Comparison of ENCODE assay signal across 16 cellular contexts in genomic region chr18:57059366-57059765, GRCh38.
DNase-seq lines count a peak whose midpoint lies in the region; ATAC-seq, FAIRE-seq and TF ChIP-seq lines count a peak whose summit lies in the region.
"Had no signal": no experiment of that assay in that cellular context is flagged by ENCODE, and none has a peak within 500 bp of the region (broad histone marks: within the 10 kb centered on the region; RNA-seq: fewer than 3 reads in every experiment).

No MANE protein-coding gene starts in this region.

- in situ Hi-C loops in HepG2 (cut with HindIII; ENCODE audit: extremely low pct_ligation_motif_present, low pct_unique_long_range_greater_than_20kb): no loop called here

- H3K36me3 ChIP-seq in gastroesophageal sphincter: no peaks in the 10 kb centered on the region
- H3K36me3 ChIP-seq in HepG2 (replicated peaks in 1 of 2; ENCODE audit: control insufficient read depth in 1 of 2, insufficient read depth in 2 of 2, low read length in 2 of 2): no peaks in the 10 kb centered on the region
- H3K36me3 ChIP-seq in neuronal stem cell (replicated peaks in 1 of 2; ENCODE audit: control insufficient read depth in 2 of 2, insufficient read depth in 2 of 2, low read length in 2 of 2): no peaks in the 10 kb centered on the region

- TF ChIP-seq CTCF in gastroesophageal sphincter (IDR thresholded peaks at IDR 0.05) (no peak), HepG2 (CRISPR knock-in tag; IDR thresholded peaks at IDR 0.05) (no peak)

- no peak overlapping the region for H2BK120ac ChIP-seq in neuronal stem cell (ENCODE audit: low read depth, low read length)

- no peak overlapping the region for H3K4ac ChIP-seq in neuronal stem cell (ENCODE audit: low read length)

- WGBS in gastroesophageal sphincter (ENCODE audit: low coverage in 1 of 2), 2 donors: 53 to 71% methylated on average over 2 to 3 of the region's 5 CpGs
- 23% methylated on average over 5 of the region's 5 CpGs for WGBS in HepG2 (ENCODE audit: low lambda C conversion rate)
- no CpG with 5 or more reads among the region's 5 CpGs for WGBS in neuronal stem cell (ENCODE audit: extremely low coverage in 2 of 2, insufficient read length in 2 of 2, insufficient replicate concordance in 1 of 2), 2 donors

- no peak overlapping the region for H3K27ac ChIP-seq in gastroesophageal sphincter
- no peak overlapping the region for H3K27ac ChIP-seq in HepG2 (ENCODE audit: extremely low read length, insufficient read depth, low read length)
- H3K27ac ChIP-seq in neuronal stem cell (replicated peaks; ENCODE audit: low read length): no peak overlapping the region

- H3K18ac ChIP-seq in neuronal stem cell (ENCODE audit: low read length): peak overlapping the region; percentile 41

- intact Hi-C loops in HepG2 (cut with micrococcal nuclease; ENCODE audit: unreplicated experiment): no loop called here

- H2BK5ac ChIP-seq in neuronal stem cell (ENCODE audit: low read length): no peak overlapping the region

- H3K9ac ChIP-seq in HepG2 (ENCODE audit: insufficient read depth, low read depth, low read length) (no peak overlapping the region), neuronal stem cell (ENCODE audit: low read depth, low read length, poor library complexity) (no peak overlapping the region)

- peak; percentile 17 for ATAC-seq in gastroesophageal sphincter
- ATAC-seq in HepG2: peak; percentile 76
- no peak for ATAC-seq in GM18868 (IDR thresholded peaks at IDR 0.05; ENCODE audit: unreplicated experiment)
- ATAC-seq: GM12878 had no signal

- H3K27me3 ChIP-seq in gastroesophageal sphincter (peaks cover 11% of the 10 kb centered on the region), HepG2 (ENCODE audit: control insufficient read depth in 1 of 2, insufficient read depth in 2 of 2, low read length in 2 of 2) (peaks cover 0 to 11% of the 10 kb centered on the region in 2 experiments; a peak in 2 of 5 replicates), neuronal stem cell (ENCODE audit: control insufficient read depth in 3 of 3, insufficient read depth in 3 of 3, low read depth in 1 of 3, low read length in 3 of 3) (peaks cover 0 to 25% (median 0%) of the 10 kb centered on the region in 3 experiments)

- H2AK5ac ChIP-seq in neuronal stem cell (ENCODE audit: low read depth, low read length): peak overlapping the region; percentile 33

- H4K91ac ChIP-seq in neuronal stem cell (ENCODE audit: low read depth, low read length, poor library complexity): no peak overlapping the region

- no peak overlapping the region for H4K8ac ChIP-seq in neuronal stem cell (ENCODE audit: low read depth, low read length)

- H2AFZ ChIP-seq in HepG2 (ENCODE audit: low read length) (no peak overlapping the region), neuronal stem cell (ENCODE audit: low read length) (no peak overlapping the region)

- H3K79me2 ChIP-seq in HepG2 (ENCODE audit: insufficient read depth, low read length): no peaks in the 10 kb centered on the region

- TF ChIP-seq RAD21 in HepG2 (CRISPR knock-in tag; IDR thresholded peaks at IDR 0.05): no peak

- H3K14ac ChIP-seq in neuronal stem cell (ENCODE audit: low read length): peak overlapping the region; percentile 79

- BruUV-seq in HepG2 (replicated peaks; lab: Mats Ljungman, UMichigan): no TSS peak

- H3K79me1 ChIP-seq in neuronal stem cell (ENCODE audit: low read depth, low read length): no peaks in the 10 kb centered on the region

- no peak overlapping the region for H3K23ac ChIP-seq in neuronal stem cell (ENCODE audit: low read depth, low read length, poor library complexity)

- H3K4me1 ChIP-seq in gastroesophageal sphincter (no peaks in the 10 kb centered on the region), HepG2 (ENCODE audit: insufficient read depth, low read length) (no peaks in the 10 kb centered on the region), neuronal stem cell (ENCODE audit: control insufficient read depth in 2 of 2, insufficient read depth in 1 of 2, low read depth in 1 of 2, low read length in 2 of 2) (peaks cover 4 to 14% of the 10 kb centered on the region in 2 donors)
- H3K4me1 ChIP-seq: Caco-2 had no signal

- POLR2A ChIA-PET in HepG2 (lab: Yijun Ruan, JAX): no interaction called here

- DNase-seq in HepG2 (ENCODE audit: low spot score) (no peak), neuronal stem cell (ENCODE audit: low spot score) (no peak), inferior parietal cortex (ENCODE audit: extremely low spot score) (no peak)
- no peak for DNase-seq in activated naive CD4-positive, alpha-beta T cell treated with anti-CD3 and anti-CD28 coated beads, Interleukin-2, amount 50 U/mL, for 16 hours
- DNase-seq: C1 segment of cervical spinal cord; Caco-2; CD4-positive, alpha-beta memory T cell; DMS79; EL; GDM1; GOT3; HCEC 1CT had no signal

- H2BK15ac ChIP-seq in neuronal stem cell (ENCODE audit: low read length): no peak overlapping the region

- no peak for FAIRE-seq in HepG2 (lab: Jason Lieb, UNC)
- FAIRE-seq: GM12878, H54 had no signal

- H4K20me1 ChIP-seq in HepG2 (ENCODE audit: insufficient read depth, low read length): no peaks in the 10 kb centered on the region

- H2BK12ac ChIP-seq in neuronal stem cell (ENCODE audit: low read length): peak overlapping the region; percentile 48

- H3K4me3 ChIP-seq in gastroesophageal sphincter: no peak overlapping the region
- no peak overlapping the region for H3K4me3 ChIP-seq in HepG2 (replicated peaks in 1 of 3; ENCODE audit: insufficient read depth in 1 of 3, low read depth in 2 of 3, low read length in 3 of 3)
- no peak overlapping the region for H3K4me3 ChIP-seq in neuronal stem cell (ENCODE audit: low read length in 2 of 2)
- H3K4me3 ChIP-seq: GM12878 had no signal

- no peaks in the 10 kb centered on the region for H3K9me3 ChIP-seq in gastroesophageal sphincter
- H3K9me3 ChIP-seq in HepG2 (ENCODE audit: low read length): no peaks in the 10 kb centered on the region
- no peaks in the 10 kb centered on the region for H3K9me3 ChIP-seq in neuronal stem cell (replicated peaks in 1 of 2; ENCODE audit: control insufficient read depth in 2 of 2, insufficient read depth in 1 of 2, low read depth in 1 of 2, low read length in 2 of 2)
- H3K9me3 ChIP-seq: Caco-2 had no signal

- H3K4me2 ChIP-seq in HepG2 (ENCODE audit: low read depth, low read length) (no peak overlapping the region), neuronal stem cell (ENCODE audit: insufficient read depth, low read length, poor library complexity, severe bottlenecking) (no peak overlapping the region)

- TF ChIP-seq POLR2A in gastroesophageal sphincter (IDR thresholded peaks at IDR 0.05): no peak
- no peak for TF ChIP-seq POLR2A in HepG2 (IDR thresholded peaks at IDR 0.05; ENCODE audit: insufficient read depth in 1 of 2, low read depth in 2 of 2, low read length in 2 of 2)

- TF ChIP-seq EP300 in gastroesophageal sphincter (IDR thresholded peaks at IDR 0.05): no peak
- no peak for TF ChIP-seq EP300 in HepG2 (IDR thresholded peaks at IDR 0.05; ENCODE audit: low read depth in 2 of 2, low read length in 2 of 2)
- no peak for TF ChIP-seq EP300 in HepG2 (CRISPR knock-in tag; IDR thresholded peaks at IDR 0.05; ENCODE audit: borderline replicate concordance)

- CTCF ChIA-PET in HepG2 (lab: Yijun Ruan, JAX; ENCODE audit: low intra/inter-chr PET ratio, low total read pairs): no interaction called here

TF ChIP-seq in HepG2, 621 proteins besides CTCF, POLR2A, EP300 and RAD21 (continues in another document):
- TF ChIP-seq TAF15 (IDR thresholded peaks at IDR 0.05; ENCODE audit: low read depth, low read length, poor library complexity, severe bottlenecking) (no peak), ZBTB4 (CRISPR knock-in tag; IDR thresholded peaks at IDR 0.05; ENCODE audit: borderline replicate concordance) (no peak), ZNF468 (CRISPR knock-in tag; IDR thresholded peaks at IDR 0.05) (no peak), ZBTB1 (CRISPR knock-in tag; IDR thresholded peaks at IDR 0.05; ENCODE audit: borderline replicate concordance) (no peak), TRIM22 (IDR thresholded peaks at IDR 0.05) (no peak), KLF9 (CRISPR knock-in tag; IDR thresholded peaks at IDR 0.05; ENCODE audit: low read depth) (no peak)
